In the genomic region with DNA sequence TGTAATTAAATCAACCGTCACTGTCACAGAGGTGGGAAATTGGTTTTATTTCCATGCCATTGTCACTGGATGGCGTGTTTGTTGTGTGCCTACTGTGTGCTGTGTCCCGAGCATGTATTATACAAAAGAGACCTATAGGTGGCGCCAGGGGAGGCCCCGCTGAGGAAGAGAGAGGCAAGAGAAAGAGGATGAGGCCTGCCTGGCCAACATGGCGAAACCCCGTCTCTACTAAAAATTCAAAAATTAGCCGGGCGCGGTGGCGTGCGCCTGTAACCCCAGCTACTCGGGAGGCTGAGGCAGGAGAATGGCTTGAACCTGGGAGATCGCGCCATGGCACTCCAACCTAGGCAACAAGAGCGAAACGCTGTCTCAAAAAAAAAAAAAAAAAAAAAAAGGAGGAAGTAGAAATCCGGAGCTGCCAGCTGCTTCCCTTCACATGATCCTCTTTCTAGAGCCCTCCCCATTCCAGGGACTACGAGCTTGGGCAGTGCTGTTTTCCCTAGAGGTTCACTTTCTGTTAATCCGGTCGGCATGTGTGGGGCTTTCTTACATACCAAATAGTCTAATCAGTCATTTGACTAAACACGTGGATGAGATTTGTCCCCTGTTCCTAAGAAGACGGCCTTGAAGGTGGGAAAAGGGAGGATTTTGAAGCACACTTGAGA, we compare ENCODE assay signal across 1 cellular context.
TF ChIP-seq lines count a peak whose summit lies in the region.

No MANE protein-coding gene starts in this region.

TF ChIP-seq in H1, 55 proteins besides CTCF, POLR2A, EP300 and RAD21 (continued from another document):
- TF ChIP-seq GTF2F1 (IDR thresholded peaks at IDR 0.05; ENCODE audit: borderline replicate concordance, low read depth, low read length): no peak
- no peak for TF ChIP-seq CREB1 (IDR thresholded peaks at IDR 0.05)
- TF ChIP-seq, protein P1, sequence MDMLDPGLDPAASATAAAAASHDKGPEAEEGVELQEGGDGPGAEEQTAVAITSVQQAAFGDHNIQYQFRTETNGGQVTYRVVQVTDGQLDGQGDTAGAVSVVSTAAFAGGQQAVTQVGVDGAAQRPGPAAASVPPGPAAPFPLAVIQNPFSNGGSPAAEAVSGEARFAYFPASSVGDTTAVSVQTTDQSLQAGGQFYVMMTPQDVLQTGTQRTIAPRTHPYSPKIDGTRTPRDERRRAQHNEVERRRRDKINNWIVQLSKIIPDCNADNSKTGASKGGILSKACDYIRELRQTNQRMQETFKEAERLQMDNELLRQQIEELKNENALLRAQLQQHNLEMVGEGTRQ (IDR thresholded peaks at IDR 0.05; ENCODE audit: low read length): no peak
- no peak for TF ChIP-seq EZH2 (IDR thresholded peaks at IDR 0.05; ENCODE audit: low read depth, low read length, severe bottlenecking)
- TF ChIP-seq SP4 (IDR thresholded peaks at IDR 0.05; ENCODE audit: low read length): no peak
- no peak for TF ChIP-seq ASH2L (IDR thresholded peaks at IDR 0.05; ENCODE audit: low read length)
- TF ChIP-seq GABPA (IDR thresholded peaks at IDR 0.05; ENCODE audit: borderline replicate concordance, insufficient read depth, low read length): no peak
- no peak for TF ChIP-seq RBBP5 (IDR thresholded peaks at IDR 0.05; ENCODE audit: borderline replicate concordance, low read depth, low read length)
- no peak for TF ChIP-seq RFX5 (IDR thresholded peaks at IDR 0.05; ENCODE audit: borderline replicate concordance, low read depth, low read length)
- TF ChIP-seq KDM5A (IDR thresholded peaks at IDR 0.05; ENCODE audit: low read length): no peak
- no peak for TF ChIP-seq RXRA (IDR thresholded peaks at IDR 0.05; ENCODE audit: insufficient read depth, low read depth, low read length)
- TF ChIP-seq, protein P2, sequence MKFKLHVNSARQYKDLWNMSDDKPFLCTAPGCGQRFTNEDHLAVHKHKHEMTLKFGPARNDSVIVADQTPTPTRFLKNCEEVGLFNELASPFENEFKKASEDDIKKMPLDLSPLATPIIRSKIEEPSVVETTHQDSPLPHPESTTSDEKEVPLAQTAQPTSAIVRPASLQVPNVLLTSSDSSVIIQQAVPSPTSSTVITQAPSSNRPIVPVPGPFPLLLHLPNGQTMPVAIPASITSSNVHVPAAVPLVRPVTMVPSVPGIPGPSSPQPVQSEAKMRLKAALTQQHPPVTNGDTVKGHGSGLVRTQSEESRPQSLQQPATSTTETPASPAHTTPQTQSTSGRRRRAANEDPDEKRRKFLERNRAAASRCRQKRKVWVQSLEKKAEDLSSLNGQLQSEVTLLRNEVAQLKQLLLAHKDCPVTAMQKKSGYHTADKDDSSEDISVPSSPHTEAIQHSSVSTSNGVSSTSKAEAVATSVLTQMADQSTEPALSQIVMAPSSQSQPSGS (IDR thresholded peaks at IDR 0.05; ENCODE audit: low read length): no peak
- TF ChIP-seq ZNF274 (IDR thresholded peaks at IDR 0.05; ENCODE audit: borderline replicate concordance, extremely low read depth, low read length): no peak
- TF ChIP-seq YY1 (IDR thresholded peaks at IDR 0.05; ENCODE audit: low read depth, low read length): no peak
- no peak for TF ChIP-seq SP2 (IDR thresholded peaks at IDR 0.05; ENCODE audit: low read length)
TF ChIP-seq in H1: peak in this region for 0.
